ENCODE assay signal across 9 cellular contexts in the genomic region with DNA sequence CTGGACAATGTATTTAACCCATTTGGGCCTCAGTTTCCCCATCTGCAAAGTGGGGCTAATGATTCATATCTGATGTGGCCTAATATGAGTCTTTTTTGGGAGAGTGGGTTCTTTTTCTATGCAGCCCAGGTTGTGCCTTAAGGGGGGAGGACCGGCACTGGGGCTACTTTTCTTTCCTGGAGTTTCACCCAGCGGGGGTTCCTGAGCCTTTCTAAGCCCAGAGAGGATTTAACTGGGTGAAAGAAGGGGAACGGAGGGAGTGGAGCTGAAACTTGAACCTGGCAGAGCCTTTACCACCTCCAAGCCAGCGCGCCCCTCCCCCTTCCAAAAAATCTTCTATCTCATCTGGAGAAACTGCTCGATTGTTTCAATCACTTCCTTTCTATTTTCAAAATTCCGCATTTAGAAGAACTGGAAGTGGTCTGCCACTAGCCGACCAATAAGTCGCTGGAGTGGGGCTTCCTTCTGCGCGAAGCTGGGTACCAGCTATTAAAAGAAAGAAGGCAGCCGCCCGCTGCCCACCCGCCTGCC.
A peak's percentile ranks its signal among the peaks of the same experiment; 100 is the strongest.
DNase-seq lines count a peak whose midpoint lies in the region; ATAC-seq and TF ChIP-seq lines count a peak whose summit lies in the region.
"Had no signal": no experiment of that assay in that cellular context is flagged by ENCODE, and none has a peak within 500 bp of the region (broad histone marks: within the 10 kb centered on the region; RNA-seq: fewer than 3 reads in every experiment).

No MANE protein-coding gene starts in this region.

- no peak overlapping the region for H3K27ac Mint-ChIP-seq in activated T-helper 2 cell treated with anti-CD3 and anti-CD28 coated beads, Interferon-gamma antibody, Interleukin-2, Interleukin-4, amounts not matched to agents 10 μg/mL and 5 μg/mL and 100 μg/mL, durations not matched to agents 14 hours and 24 hours and 36 hours

- H4K20me1 ChIP-seq in HCT116 (ENCODE audit: insufficient read depth) = no peaks in the 10 kb centered on the region

- intact Hi-C loops in HCT116 (cut with micrococcal nuclease) = no loop called here
- intact Hi-C loops in activated T-helper 2 cell treated with anti-CD3 and anti-CD28 coated beads, Interferon-gamma antibody, Interleukin-2, Interleukin-4, amounts not matched to agents 10 μg/mL and 5 μg/mL and 100 μg/mL, durations not matched to agents 14 hours and 24 hours and 36 hours (cut with micrococcal nuclease) = loop anchor here (10.0 kb wide), 1 partner anchor 279 kb away; no protein-coding TSS in a partner anchor

- H3K9me3 Mint-ChIP-seq in activated T-helper 2 cell treated with anti-CD3 and anti-CD28 coated beads, Interferon-gamma antibody, Interleukin-2, Interleukin-4, amounts not matched to agents 10 μg/mL and 5 μg/mL and 100 μg/mL, durations not matched to agents 14 hours and 24 hours and 36 hours = no peaks in the 10 kb centered on the region

- no peaks in the 10 kb centered on the region for H3K36me3 Mint-ChIP-seq in activated T-helper 2 cell treated with anti-CD3 and anti-CD28 coated beads, Interferon-gamma antibody, Interleukin-2, Interleukin-4, amounts not matched to agents 10 μg/mL and 5 μg/mL and 100 μg/mL, durations not matched to agents 14 hours and 24 hours and 36 hours (ENCODE audit: low read depth)

- POLR2A ChIA-PET in HCT116 (lab: Charles Lee) = no interaction called here

- H2AFZ ChIP-seq in HCT116 (ENCODE audit: low read depth, low read length, poor library complexity, severe bottlenecking) = no peak overlapping the region

- no TSS peak for BruUV-seq in HCT116 (replicated peaks; lab: Mats Ljungman, UMichigan)

- DNase-seq in HCT116 (ENCODE audit: low read depth, low spot score) = no peak
- DNase-seq in activated T-helper 2 cell treated with anti-CD3 and anti-CD28 coated beads, Interferon-gamma antibody, Interleukin-2, Interleukin-4, amounts not matched to agents 10 μg/mL and 5 μg/mL and 100 μg/mL, durations not matched to agents 14 hours and 24 hours and 36 hours (ENCODE audit: low spot score) = no peak
- DNase-seq in iPS-NIHi11 (ENCODE audit: low spot score) = peak; percentile 33
- no peak for DNase-seq in NCI-H146 (lab: John Stamatoyannopoulos, UW)
- DNase-seq in stimulated activated CD4-positive, alpha-beta T cell treated with anti-CD3 and anti-CD28 coated beads, Interleukin-2, amount 100 ng/mL, for 48 hours = no peak
- DNase-seq in NCI-H2081 treated with DMSO at 0.1 percent for 48 hours (lab: John Stamatoyannopoulos, UW) = no peak
- no peak for DNase-seq in MV-4-11 (lab: John Stamatoyannopoulos, UW)
- DNase-seq: activated CD4-positive, alpha-beta T cell treated with anti-CD3 and anti-CD28 coated beads, Interleukin-2, amount 50 U/mL, for 1 hour had no signal

- RAD21 ChIA-PET in HCT116 (lab: Charles Lee; ENCODE audit: low non-redundant PET in 1 of 2, low total read pairs in 2 of 2, uncharacterized antibody in 2 of 2, unreplicated experiment in 2 of 2) = no interaction called here

- no peak for TF ChIP-seq POLR2A in HCT116 (IDR thresholded peaks at IDR 0.05; ENCODE audit: borderline replicate concordance, extremely low read depth, insufficient read depth, insufficient read length)

- no peak for TF ChIP-seq CTCF in HCT116 (IDR thresholded peaks at IDR 0.05 in 2 of 3, conservative IDR thresholded peaks at IDR 0.05 in 1 of 3; ENCODE audit: borderline replicate concordance in 1 of 3, insufficient read depth in 1 of 3, low read depth in 2 of 3, low read length in 2 of 3)

- H3K27ac ChIP-seq in HCT116 (ENCODE audit: low read depth, low read length) = no peak overlapping the region
- H3K27ac ChIP-seq in skeletal muscle tissue (ENCODE audit: low read depth, low read length) = no peak overlapping the region

- no peaks in the 10 kb centered on the region for H3K79me2 ChIP-seq in HCT116 (ENCODE audit: insufficient read depth, low read length)

- H3K9ac ChIP-seq in HCT116 (ENCODE audit: low read length) = no peak overlapping the region
- no peak overlapping the region for H3K9ac ChIP-seq in skeletal muscle tissue (ENCODE audit: low read depth in 1 of 3, low read length in 3 of 3)

- H3K27me3 ChIP-seq in HCT116 (ENCODE audit: insufficient read depth, low read length) = no peaks in the 10 kb centered on the region
- H3K27me3 ChIP-seq in skeletal muscle tissue (ENCODE audit: control insufficient read depth in 3 of 3, insufficient read depth in 3 of 3, low read length in 3 of 3) = peaks cover 0 to 8% (median 7%) of the 10 kb centered on the region in 3 donors

- ATAC-seq in HCT116 = no peak

- H3K36me3 ChIP-seq in HCT116 (ENCODE audit: control insufficient read depth in 1 of 2, insufficient read depth in 2 of 2, low read length in 2 of 2) (no peaks in the 10 kb centered on the region), skeletal muscle tissue (ENCODE audit: control insufficient read depth in 3 of 3, insufficient read depth in 3 of 3, low read length in 3 of 3) (no peaks in the 10 kb centered on the region)

- CTCF ChIA-PET in HCT116 (lab: Charles Lee) = interaction anchor here (1.0 kb wide), 1 partner anchor 111 kb away, joined by 3 read pairs; no protein-coding TSS in a partner anchor

- H3K9me3 ChIP-seq in HCT116 (ENCODE audit: control insufficient read depth in 1 of 2, insufficient read depth in 1 of 2, low read depth in 1 of 2, low read length in 2 of 2) (no peaks in the 10 kb centered on the region), skeletal muscle tissue (ENCODE audit: control insufficient read depth in 3 of 3, low read length in 3 of 3) (no peaks in the 10 kb centered on the region)

- peaks cover 78% of the 10 kb centered on the region for H3K27me3 Mint-ChIP-seq in activated T-helper 2 cell treated with anti-CD3 and anti-CD28 coated beads, Interferon-gamma antibody, Interleukin-2, Interleukin-4, amounts not matched to agents 10 μg/mL and 5 μg/mL and 100 μg/mL, durations not matched to agents 14 hours and 24 hours and 36 hours (ENCODE audit: low read depth)

- H3K4me3 Mint-ChIP-seq in activated T-helper 2 cell treated with anti-CD3 and anti-CD28 coated beads, Interferon-gamma antibody, Interleukin-2, Interleukin-4, amounts not matched to agents 10 μg/mL and 5 μg/mL and 100 μg/mL, durations not matched to agents 14 hours and 24 hours and 36 hours (ENCODE audit: low read depth) = peak overlapping the region; percentile 40

- H3K4me3 ChIP-seq in HCT116 (replicated peaks in 1 of 2; ENCODE audit: low read depth in 1 of 2, low read length in 2 of 2) (0 out of 4 replicates have a peak overlapping the region, but pooled peaks of 1 of the 2 experiments have one; percentile 69), skeletal muscle tissue (ENCODE audit: low read length in 3 of 3) (peak overlapping the region; percentile 38 to 72 (median 71))

- no peaks in the 10 kb centered on the region for H3K9me2 ChIP-seq in HCT116 (ENCODE audit: insufficient read depth)

- H3K4me2 ChIP-seq in HCT116 (ENCODE audit: low read length) = peak overlapping the region; percentile 96

- peaks cover 27% of the 10 kb centered on the region for H3K4me1 Mint-ChIP-seq in activated T-helper 2 cell treated with anti-CD3 and anti-CD28 coated beads, Interferon-gamma antibody, Interleukin-2, Interleukin-4, amounts not matched to agents 10 μg/mL and 5 μg/mL and 100 μg/mL, durations not matched to agents 14 hours and 24 hours and 36 hours (ENCODE audit: low read depth)

- TF ChIP-seq RAD21 in HCT116 (IDR thresholded peaks at IDR 0.05; ENCODE audit: low read depth) = no peak

- H3K4me1 ChIP-seq in HCT116 (ENCODE audit: control insufficient read depth in 1 of 2, insufficient read depth in 2 of 2, low read length in 2 of 2) = peaks cover 17 to 18% of the 10 kb centered on the region in 2 experiments; a peak in 2 of 4 replicates
- peaks cover 10 to 23% (median 16%) of the 10 kb centered on the region in 3 donors for H3K4me1 ChIP-seq in skeletal muscle tissue (ENCODE audit: control insufficient read depth in 3 of 3, insufficient read depth in 3 of 3, low read length in 3 of 3)

TF ChIP-seq in HCT116, 20 proteins besides CTCF, POLR2A, EP300 and RAD21:
- TF ChIP-seq, protein P1, sequence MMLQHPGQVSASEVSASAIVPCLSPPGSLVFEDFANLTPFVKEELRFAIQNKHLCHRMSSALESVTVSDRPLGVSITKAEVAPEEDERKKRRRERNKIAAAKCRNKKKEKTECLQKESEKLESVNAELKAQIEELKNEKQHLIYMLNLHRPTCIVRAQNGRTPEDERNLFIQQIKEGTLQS (IDR thresholded peaks at IDR 0.05) = no peak
- no peak for TF ChIP-seq SIN3A (IDR thresholded peaks at IDR 0.05; ENCODE audit: low read depth)
- TF ChIP-seq FOSL1 (IDR thresholded peaks at IDR 0.05; ENCODE audit: low read depth) = no peak
- TF ChIP-seq JUND (IDR thresholded peaks at IDR 0.05) = no peak
- TF ChIP-seq EZH2 (IDR thresholded peaks at IDR 0.05) = no peak
- no peak for TF ChIP-seq ZNF274 (IDR thresholded peaks at IDR 0.05; ENCODE audit: low read depth, low read length)
- no peak for TF ChIP-seq TCF7L2 (IDR thresholded peaks at IDR 0.05; ENCODE audit: borderline replicate concordance, extremely low read depth, insufficient read depth, insufficient read length)
- no peak for TF ChIP-seq POLR2AphosphoS5 (IDR thresholded peaks at IDR 0.05; ENCODE audit: low read depth, low read length)
- TF ChIP-seq ZFX (IDR thresholded peaks at IDR 0.05) = no peak
- TF ChIP-seq YY1 (IDR thresholded peaks at IDR 0.05; ENCODE audit: extremely low read depth, insufficient replicate concordance, low read depth, low read length) = no peak
- no peak for TF ChIP-seq SP1 (IDR thresholded peaks at IDR 0.05; ENCODE audit: low read depth)
- no peak for TF ChIP-seq CBX3 (IDR thresholded peaks at IDR 0.05; ENCODE audit: low read depth)
- TF ChIP-seq, protein P2, sequence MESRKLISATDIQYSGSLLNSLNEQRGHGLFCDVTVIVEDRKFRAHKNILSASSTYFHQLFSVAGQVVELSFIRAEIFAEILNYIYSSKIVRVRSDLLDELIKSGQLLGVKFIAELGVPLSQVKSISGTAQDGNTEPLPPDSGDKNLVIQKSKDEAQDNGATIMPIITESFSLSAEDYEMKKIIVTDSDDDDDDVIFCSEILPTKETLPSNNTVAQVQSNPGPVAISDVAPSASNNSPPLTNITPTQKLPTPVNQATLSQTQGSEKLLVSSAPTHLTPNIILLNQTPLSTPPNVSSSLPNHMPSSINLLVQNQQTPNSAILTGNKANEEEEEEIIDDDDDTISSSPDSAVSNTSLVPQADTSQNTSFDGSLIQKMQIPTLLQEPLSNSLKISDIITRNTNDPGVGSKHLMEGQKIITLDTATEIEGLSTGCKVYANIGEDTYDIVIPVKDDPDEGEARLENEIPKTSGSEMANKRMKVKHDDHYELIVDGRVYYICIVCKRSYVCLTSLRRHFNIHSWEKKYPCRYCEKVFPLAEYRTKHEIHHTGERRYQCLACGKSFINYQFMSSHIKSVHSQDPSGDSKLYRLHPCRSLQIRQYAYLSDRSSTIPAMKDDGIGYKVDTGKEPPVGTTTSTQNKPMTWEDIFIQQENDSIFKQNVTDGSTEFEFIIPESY (IDR thresholded peaks at IDR 0.05; ENCODE audit: extremely low read depth, insufficient replicate concordance, low read length) = no peak
